8 cellular contexts compared by ENCODE assay signal in genomic region chr22:37051629-37052385, GRCh38. TPM values are rescaled to one million over a fixed set of nuclear protein-coding genes. Genes with fewer than 3 reads are reported as not detected.
DNase-seq lines count a peak whose midpoint lies in the region; ATAC-seq and TF ChIP-seq lines count a peak whose summit lies in the region.

Gene KCTD17, plus strand, starts transcription at chr22:37051742. Its CDS starts 19 bp downstream, at chr22:37051761.

- H3K4me2 ChIP-seq in OCI-LY3 (ENCODE audit: low read length) = peak within 1 kb of the TSS; percentile 97

- peak within 1 kb of the TSS; percentile 58 for H3K9ac ChIP-seq in OCI-LY3 (ENCODE audit: low read length)
- H3K9ac ChIP-seq in mucosa of stomach (ENCODE audit: low read length) = peak within 1 kb of the TSS; percentile 37

- peak within 1 kb of the TSS; percentile 84 for H3K4me3 ChIP-seq in OCI-LY3 (ENCODE audit: low read length)
- H3K4me3 ChIP-seq in esophagus (ENCODE audit: low read depth in 1 of 2, low read length in 2 of 2) = peak within 1 kb of the TSS; percentile 51 to 58
- no peak within 1 kb of the TSS for H3K4me3 ChIP-seq in mucosa of stomach (ENCODE audit: low read length)

- no peaks in the 10 kb centered on the region for H3K9me3 ChIP-seq in OCI-LY3 (ENCODE audit: insufficient read depth, low read length)
- H3K9me3 ChIP-seq in esophagus (ENCODE audit: control insufficient read depth in 2 of 2, insufficient read depth in 1 of 2, low read depth in 1 of 2, low read length in 1 of 2) = no peaks in the 10 kb centered on the region
- H3K9me3 ChIP-seq in mucosa of stomach (ENCODE audit: control insufficient read depth, low read length) = no peaks in the 10 kb centered on the region

- no peak for TF ChIP-seq CTCF in GM10266 (IDR thresholded peaks at IDR 0.05; ENCODE audit: control insufficient read depth, insufficient read depth, low read depth, missing control alignments)
- peak; percentile 15; the same call in 1 of the 2 replicates for TF ChIP-seq CTCF in OCI-LY3 (IDR thresholded peaks at IDR 0.05; ENCODE audit: low read depth, low read length)

- peak; percentile 54 for ATAC-seq in HG02870 (IDR thresholded peaks at IDR 0.05; ENCODE audit: unreplicated experiment)
- ATAC-seq in GM19395 (IDR thresholded peaks at IDR 0.05; ENCODE audit: unreplicated experiment) = no peak

- no peak within 1 kb of the TSS for H3K27ac ChIP-seq in OCI-LY3 (ENCODE audit: low read length)
- no peak within 1 kb of the TSS for H3K27ac ChIP-seq in esophagus (ENCODE audit: low read depth in 2 of 2, low read length in 1 of 2)

- H3K27me3 ChIP-seq in OCI-LY3 (ENCODE audit: low read depth, low read length) (no peaks in the 10 kb centered on the region; the same call in 1 of the 2 replicates), esophagus (ENCODE audit: control insufficient read depth in 1 of 2, insufficient read depth in 2 of 2, low read length in 2 of 2) (no peaks in the 10 kb centered on the region), mucosa of stomach (ENCODE audit: control insufficient read depth, insufficient read depth, low read length) (no peaks in the 10 kb centered on the region)

- H3K36me3 ChIP-seq in OCI-LY3 (replicated peaks; ENCODE audit: low read depth, low read length) (no peaks in the 10 kb centered on the region), esophagus (ENCODE audit: control insufficient read depth in 2 of 2, insufficient read depth in 2 of 2, low read length in 1 of 2) (peaks cover 0 to 2% of the 10 kb centered on the region in 2 donors), mucosa of stomach (ENCODE audit: control insufficient read depth, insufficient read depth, low read length) (no peaks in the 10 kb centered on the region)

- no peaks in the 10 kb centered on the region for H4K20me1 ChIP-seq in OCI-LY3 (ENCODE audit: insufficient read depth, low read length)

- peaks cover 6% of the 10 kb centered on the region for H3K4me1 ChIP-seq in OCI-LY3 (ENCODE audit: low read length)
- peaks cover 0 to 17% of the 10 kb centered on the region in 2 donors for H3K4me1 ChIP-seq in esophagus (ENCODE audit: control insufficient read depth in 2 of 2, insufficient read depth in 2 of 2, low read length in 1 of 2)
- H3K4me1 ChIP-seq in mucosa of stomach (ENCODE audit: control insufficient read depth, insufficient read depth, low read length) = peaks cover 24% of the 10 kb centered on the region

- 3 to 4% methylated on average over 53 to 76 of the region's 76 CpGs for WGBS in esophagus, 2 donors

- peak within 1 kb of the TSS; percentile 91 for H2AFZ ChIP-seq in OCI-LY3 (ENCODE audit: low read depth, low read length)

- no peaks in the 10 kb centered on the region for H3K79me2 ChIP-seq in OCI-LY3 (ENCODE audit: low read length)

- peak; percentile 98 for DNase-seq in GM10266 (ENCODE audit: extremely low spot score)
- peak; percentile 81 for DNase-seq in activated T-cell treated with anti-CD3 and anti-CD28 coated beads for 48 hours (ENCODE audit: low read depth)
- DNase-seq in stimulated activated CD8-positive, alpha-beta memory T cell treated with anti-CD3 and anti-CD28 coated beads, Interleukin-4, amount 100 ng/mL, for 4 hours (ENCODE audit: low read depth in 2 of 2, low spot score in 1 of 2) = peak; percentile 32 to 53

RNA-seq across cellular contexts. Expression of gene KCTD17, which starts in this region (rescaled TPM):
- 1 to 10 TPM; 6.7 to 7.4 TPM for polyA plus RNA-seq in esophagus

Comparison
In these comparisons a context has a peak if more than half of its experiments do, and no peak if none do; other contexts are left out.
1. DNase-seq: peak in every context shown above with its lines; median percentile 98 in GM10266; 81 in activated T-cell treated with anti-CD3 and anti-CD28 coated beads for 48 hours; 42 in stimulated activated CD8-positive, alpha-beta memory T cell treated with anti-CD3 and anti-CD28 coated beads, Interleukin-4, amount 100 ng/mL, for 4 hours.